10 cellular contexts compared by ENCODE assay signal in the genomic region with DNA sequence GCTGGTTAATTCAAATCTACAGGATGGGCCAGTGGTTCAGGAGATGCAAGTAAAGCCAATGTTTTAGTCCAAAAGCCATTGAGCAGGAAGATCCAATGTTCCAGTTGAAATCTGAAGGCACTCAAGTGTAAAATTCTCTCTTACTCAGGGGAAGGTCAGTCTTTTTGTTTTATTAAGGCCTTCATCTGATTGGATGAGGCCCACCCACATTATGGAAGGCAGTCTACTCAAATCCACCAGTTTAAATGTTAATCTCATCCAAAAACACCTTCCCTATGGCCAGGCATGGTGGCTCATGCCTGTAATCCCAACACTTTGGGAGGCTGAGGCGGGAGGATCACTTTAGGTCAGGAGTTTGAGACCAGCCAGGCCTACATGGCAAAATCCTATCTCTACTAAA.
"Had no signal": no experiment of that assay in that cellular context is flagged by ENCODE, and none has a peak within 500 bp of the region (broad histone marks: within the 10 kb centered on the region; RNA-seq: fewer than 3 reads in every experiment).

No MANE protein-coding gene starts in this region.

- H3K9ac ChIP-seq: GM23248 had no signal

- FAIRE-seq: H1, H54 had no signal

- H3K4me3 ChIP-seq: GM23248, GM23338, HAP-1 had no signal

- H3K36me3 ChIP-seq: HAP-1 had no signal

- H3K9me3 Mint-ChIP-seq: GM23338, HFFc6 had no signal

- DNase-seq: GM23248, GOT3, H7, HCEC 1CT, HFFc6 had no signal

- H3K27ac ChIP-seq: GM23248 had no signal

- ATAC-seq: GM23338, HCT116 had no signal

- H3K4me3 Mint-ChIP-seq: GM23338, HFFc6 had no signal

- H2AFZ ChIP-seq: GM23248, GM23338 had no signal

- H3K4me2 ChIP-seq: GM23338 had no signal

- H3K9me3 ChIP-seq: HAP-1 had no signal

- H3K27ac Mint-ChIP-seq: GM23338, HFFc6 had no signal
